ENCODE assay signal across 13 cellular contexts in genomic region chr20:34922654-34923381, GRCh38. TPM values are rescaled to one million over a fixed set of nuclear protein-coding genes. Genes with fewer than 3 reads are reported as not detected.
DNase-seq lines count a peak whose midpoint lies in the region; ATAC-seq, FAIRE-seq and TF ChIP-seq lines count a peak whose summit lies in the region.
"Had no signal": no experiment of that assay in that cellular context is flagged by ENCODE, and none has a peak within 500 bp of the region (broad histone marks: within the 10 kb centered on the region; RNA-seq: fewer than 3 reads in every experiment).

No MANE protein-coding gene starts in this region.

- FAIRE-seq in GM19239 (lab: Jason Lieb, UNC) = no peak
- FAIRE-seq: A204.1 had no signal

- H3K4me3 ChIP-seq in lower lobe of right lung = no peak overlapping the region

- DNase-seq in 8988T = peak; percentile 40
- DNase-seq in LoVo (ENCODE audit: low spot score) = peak; percentile 22
- peak; percentile 60 for DNase-seq in epidermal melanocyte (ENCODE audit: insufficient read length, low spot score)
- no peak for DNase-seq in lower lobe of right lung
- no peak for DNase-seq in NCI-H510A treated with DMSO at 0.1 percent for 48 hours (lab: John Stamatoyannopoulos, UW)
- DNase-seq in activated naive CD4-positive, alpha-beta T cell (lab: John Stamatoyannopoulos, UW) = no peak
- DNase-seq in GM19239 (ENCODE audit: insufficient read length, low spot score) = no peak
- DNase-seq: activated CD4-positive, alpha-beta T cell treated with anti-CD3 and anti-CD28 coated beads, Interleukin-2, amount 50 U/mL, for 4 hours; central memory CD4-positive, alpha-beta T cell; GOT3; stimulated activated naive CD8-positive, alpha-beta T cell treated with anti-CD3 and anti-CD28 coated beads, Interleukin-15, Interleukin-2, amounts not matched to agents 100 U/mL and 50 U/mL, for 24 hours had no signal

- peak overlapping the region; percentile 63 for H3K27ac ChIP-seq in lower lobe of right lung

- no peaks in the 10 kb centered on the region for H3K9me3 ChIP-seq in lower lobe of right lung

- intact Hi-C loops in lower lobe of right lung (cut with DNase I) = no loop called here

- no peaks in the 10 kb centered on the region for H3K27me3 ChIP-seq in lower lobe of right lung (ENCODE audit: low read depth)

- TF ChIP-seq CTCF in lower lobe of right lung (IDR thresholded peaks at IDR 0.05) = no peak

- H3K36me3 ChIP-seq in lower lobe of right lung = peaks cover 96% of the 10 kb centered on the region

- peak; percentile 79 to 88 for ATAC-seq in lower lobe of right lung
- no peak for ATAC-seq in HG02938 (IDR thresholded peaks at IDR 0.05; ENCODE audit: unreplicated experiment)
- ATAC-seq: stimulated activated naive CD8-positive, alpha-beta T cell treated with anti-CD3 and anti-CD28 coated beads, Interleukin-15, Interleukin-2, amounts not matched to agents 100 U/mL and 50 U/mL, for 24 hours had no signal

- H3K4me1 ChIP-seq in lower lobe of right lung = peaks cover 13% of the 10 kb centered on the region

RNA-seq across cellular contexts. Expression of gene GSS, which starts 32.8 kb away (rescaled TPM):
- total RNA-seq in lower lobe of right lung = 28.8 TPM

RNA-seq across cellular contexts. Expression of gene MYH7B, which starts 32.9 kb away (rescaled TPM):
- 0.56 TPM for total RNA-seq in lower lobe of right lung

RNA-seq across cellular contexts. Expression of gene ACSS2, which starts 46.4 kb away (rescaled TPM):
- 131 TPM for total RNA-seq in lower lobe of right lung

RNA-seq across cellular contexts. Expression of gene GGT7, which starts 50.2 kb away (rescaled TPM):
- 24.0 TPM for total RNA-seq in lower lobe of right lung

Comparison
In these comparisons a context has a peak if more than half of its experiments do, and no peak if none do; other contexts are left out.
1. DNase-seq: peak in 8988T (single experiment), LoVo (single experiment) and epidermal melanocyte (single experiment); none in lower lobe of right lung (single experiment), NCI-H510A treated with DMSO at 0.1 percent for 48 hours (single experiment), activated naive CD4-positive, alpha-beta T cell (0 of 4) and GM19239 (single experiment).